In genomic region chr5:142491679-142492078, GRCh38 we compare ENCODE assay signal across 20 cellular contexts.
A peak's percentile ranks its signal among the peaks of the same experiment; 100 is the strongest.
DNase-seq lines count a peak whose midpoint lies in the region; TF ChIP-seq lines count a peak whose summit lies in the region.
"Had no signal": no experiment of that assay in that cellular context is flagged by ENCODE, and none has a peak within 500 bp of the region (broad histone marks: within the 10 kb centered on the region; RNA-seq: fewer than 3 reads in every experiment).

No MANE protein-coding gene starts in this region.

- peak overlapping the region; percentile 57 for H4K91ac ChIP-seq in mesenchymal stem cell (ENCODE audit: low read length)

- H2BK15ac ChIP-seq in mesenchymal stem cell (ENCODE audit: low read depth, poor library complexity, severe bottlenecking) = no peak overlapping the region

- no peak overlapping the region for H2BK120ac ChIP-seq in mesenchymal stem cell (ENCODE audit: low read depth, low read length)

- H3K36me3 ChIP-seq in HUES48 (ENCODE audit: control insufficient read depth, insufficient read depth, low read length) = no peaks in the 10 kb centered on the region
- H3K36me3 ChIP-seq in mesenchymal stem cell (ENCODE audit: control insufficient read depth in 1 of 2, insufficient read depth in 2 of 2, low read depth in 1 of 2, low read length in 2 of 2) = peaks cover 0 to 8% of the 10 kb centered on the region in 2 experiments
- H3K36me3 ChIP-seq in smooth muscle cell (ENCODE audit: low read depth) = no peaks in the 10 kb centered on the region
- no peaks in the 10 kb centered on the region for H3K36me3 ChIP-seq in prostate gland
- H3K36me3 ChIP-seq: BLaER1 treated with 17β-estradiol and CSF1 and Interleukin-3, amounts not matched to agents 10 nM and 100 nM; HAP-1; spleen; uterus had no signal

- H4K8ac ChIP-seq in mesenchymal stem cell (ENCODE audit: low read length) = peak overlapping the region; percentile 19

- H3K27ac ChIP-seq in HUES48 (ENCODE audit: low read depth, low read length) (peak overlapping the region; percentile 84), dorsolateral prefrontal cortex (peak overlapping the region in 54 of 59 donors; percentile 33 to 89 (median 77)), mesenchymal stem cell (ENCODE audit: low read length, poor library complexity, severe bottlenecking) (no peak overlapping the region), smooth muscle cell (ENCODE audit: low read depth) (peak overlapping the region; percentile 70), prostate gland (no peak overlapping the region)
- H3K27ac ChIP-seq: BLaER1 treated with 17β-estradiol and CSF1 and Interleukin-3, amounts not matched to agents 10 nM and 100 nM had no signal

- DNase-seq in dorsolateral prefrontal cortex = no peak
- DNase-seq in mesenchymal stem cell = no peak
- no peak for DNase-seq in smooth muscle cell (lab: John Stamatoyannopoulos, UW; ENCODE audit: unreplicated experiment)
- DNase-seq in NOMO-1 treated with DMSO at 0.1 percent for 48 hours (lab: John Stamatoyannopoulos, UW; ENCODE audit: unreplicated experiment) = no peak
- DNase-seq in NCI-H1694 treated with DMSO at 0.1 percent for 48 hours (lab: John Stamatoyannopoulos, UW) = no peak
- DNase-seq in prostate gland (ENCODE audit: low spot score) = no peak
- no peak for DNase-seq in NCI-H2081 (lab: John Stamatoyannopoulos, UW)
- DNase-seq: activated CD8-positive, alpha-beta T cell treated with anti-CD3 and anti-CD28 coated beads for 36 hours; DMS79; GDM1; KBM-7; NCI-H1105 treated with DMSO at 0.1 percent for 48 hours; NCI-H2081 treated with DMSO at 0.1 percent for 48 hours; NCI-H748 treated with DMSO at 0.1 percent for 48 hours; spleen; uterus had no signal

- H3K4me2 ChIP-seq in mesenchymal stem cell (ENCODE audit: low read length, poor library complexity, severe bottlenecking) (no peak overlapping the region), smooth muscle cell (no peak overlapping the region)

- H4K20me1 ChIP-seq in smooth muscle cell (ENCODE audit: low read depth) = no peaks in the 10 kb centered on the region
- H4K20me1 ChIP-seq: BLaER1 treated with 17β-estradiol and CSF1 and Interleukin-3, amounts not matched to agents 10 nM and 100 nM had no signal

- H2BK5ac ChIP-seq in mesenchymal stem cell (ENCODE audit: low read depth, low read length, poor library complexity, severe bottlenecking) = no peak overlapping the region

- 75% methylated on average over 7 of the region's 8 CpGs for WGBS in mesenchymal stem cell
- WGBS in smooth muscle cell (ENCODE audit: low lambda C conversion rate) = 94% methylated on average over 8 of the region's 8 CpGs
- 95% methylated on average over 8 of the region's 8 CpGs for WGBS in prostate gland

- no peak overlapping the region for H3K9ac ChIP-seq in HUES48 (ENCODE audit: low read depth, low read length)
- H3K9ac ChIP-seq in mesenchymal stem cell (ENCODE audit: low read length) = no peak overlapping the region
- peak overlapping the region; percentile 37 for H3K9ac ChIP-seq in smooth muscle cell (ENCODE audit: low read depth)

- no peak overlapping the region for H2AK5ac ChIP-seq in mesenchymal stem cell (ENCODE audit: low read length, severe bottlenecking)

- no peak overlapping the region for H3K14ac ChIP-seq in mesenchymal stem cell (ENCODE audit: low read length in 2 of 2)

- H3K23ac ChIP-seq in mesenchymal stem cell (ENCODE audit: low read length in 2 of 2) = no peak overlapping the region

- no peak for TF ChIP-seq POLR2A in prostate gland (IDR thresholded peaks at IDR 0.05)

- no peaks in the 10 kb centered on the region for H3K79me2 ChIP-seq in smooth muscle cell (ENCODE audit: low read depth)

- intact Hi-C loops in dorsolateral prefrontal cortex (cut with DNase I) (no loop called here), prostate gland (cut with DNase I) (no loop called here)

- no peak overlapping the region for H3K4me3 ChIP-seq in HUES48 (ENCODE audit: low read depth, low read length)
- H3K4me3 ChIP-seq in dorsolateral prefrontal cortex = no peak overlapping the region
- H3K4me3 ChIP-seq in mesenchymal stem cell (ENCODE audit: insufficient read depth in 1 of 2, low read depth in 1 of 2, low read length in 2 of 2) = no peak overlapping the region
- no peak overlapping the region for H3K4me3 ChIP-seq in smooth muscle cell
- no peak overlapping the region for H3K4me3 ChIP-seq in prostate gland
- H3K4me3 ChIP-seq: BLaER1 treated with 17β-estradiol and CSF1 and Interleukin-3, amounts not matched to agents 10 nM and 100 nM; coronary artery; HAP-1; spleen; uterus had no signal

- H3F3A ChIP-seq in smooth muscle cell (ENCODE audit: low read depth) = peaks cover 8% of the 10 kb centered on the region

- H2AFZ ChIP-seq in mesenchymal stem cell (ENCODE audit: low read depth, low read length) = no peak overlapping the region
- H2AFZ ChIP-seq in smooth muscle cell (ENCODE audit: low read depth) = no peak overlapping the region

- peak overlapping the region in 1 of 2 experiments; percentile 37 for H2BK12ac ChIP-seq in mesenchymal stem cell (ENCODE audit: low read length in 2 of 2)

- TF ChIP-seq CTCF in dorsolateral prefrontal cortex (IDR thresholded peaks at IDR 0.05 in 54 of 56, conservative IDR thresholded peaks at IDR 0.05 in 2 of 56; ENCODE audit: low read depth in 1 of 56, partially characterized antibody in 56 of 56) (peak in 1 of 56 donors; percentile 0), smooth muscle cell (IDR thresholded peaks at IDR 0.05; ENCODE audit: borderline replicate concordance, insufficient read depth, poor library complexity, severe bottlenecking) (no peak), prostate gland (IDR thresholded peaks at IDR 0.05) (no peak)

- H3K79me1 ChIP-seq in mesenchymal stem cell (replicated peaks; ENCODE audit: low read length, poor library complexity, severe bottlenecking) = no peaks in the 10 kb centered on the region

- H3K4me1 ChIP-seq in HUES48 (ENCODE audit: control insufficient read depth, insufficient read depth, low read length) (peaks cover 12% of the 10 kb centered on the region; the same call in 1 of the 2 replicates), mesenchymal stem cell (ENCODE audit: control insufficient read depth, insufficient read depth, low read depth, low read length) (no peaks in the 10 kb centered on the region), smooth muscle cell (ENCODE audit: low read depth) (peaks cover 20% of the 10 kb centered on the region), prostate gland (replicated peaks) (no peaks in the 10 kb centered on the region)
- H3K4me1 ChIP-seq: HAP-1, uterus had no signal

- peak overlapping the region in 1 of 2 experiments; percentile 75 for H3K18ac ChIP-seq in mesenchymal stem cell (ENCODE audit: low read depth in 1 of 2, low read length in 2 of 2)

- H3K4ac ChIP-seq in mesenchymal stem cell (ENCODE audit: low read depth in 1 of 2, low read length in 2 of 2) = peak overlapping the region; percentile 52 to 71

- H3K27me3 ChIP-seq in HUES48 (ENCODE audit: control insufficient read depth, insufficient read depth, low read length) (no peaks in the 10 kb centered on the region), dorsolateral prefrontal cortex (no peaks in the 10 kb centered on the region), mesenchymal stem cell (ENCODE audit: control insufficient read depth in 1 of 2, insufficient read depth in 1 of 2, low read length in 2 of 2) (no peaks in the 10 kb centered on the region), smooth muscle cell (ENCODE audit: low read depth) (no peaks in the 10 kb centered on the region), prostate gland (replicated peaks; ENCODE audit: insufficient read depth) (no peaks in the 10 kb centered on the region)
- H3K27me3 ChIP-seq: BLaER1 treated with 17β-estradiol and CSF1 and Interleukin-3, amounts not matched to agents 10 nM and 100 nM; spleen; uterus had no signal

- H3K9me3 ChIP-seq in HUES48 (ENCODE audit: control insufficient read depth, insufficient read depth, low read length) = no peaks in the 10 kb centered on the region
- H3K9me3 ChIP-seq in mesenchymal stem cell (ENCODE audit: control insufficient read depth, low read length) = no peaks in the 10 kb centered on the region
- no peaks in the 10 kb centered on the region for H3K9me3 ChIP-seq in smooth muscle cell (replicated peaks; ENCODE audit: low read depth)
- no peaks in the 10 kb centered on the region for H3K9me3 ChIP-seq in prostate gland
- H3K9me3 ChIP-seq: BLaER1 treated with 17β-estradiol and CSF1 and Interleukin-3, amounts not matched to agents 10 nM and 100 nM; HAP-1; spleen; uterus had no signal

Comparison
In these comparisons a context has a peak if more than half of its experiments do, and no peak if none do; other contexts are left out.
1. H3K27ac ChIP-seq: peak in HUES48 (single experiment), dorsolateral prefrontal cortex (54 of 59) and smooth muscle cell (single experiment); none in mesenchymal stem cell (single experiment) and prostate gland (0 of 2).